8 cellular contexts compared by ENCODE assay signal in genomic region chr11:120211522-120212258, GRCh38. TPM values are rescaled to one million over a fixed set of nuclear protein-coding genes. Genes with fewer than 3 reads are reported as not detected.
DNase-seq lines count a peak whose midpoint lies in the region; ATAC-seq and TF ChIP-seq lines count a peak whose summit lies in the region.

No MANE protein-coding gene starts in this region.

- H3K27me3 Mint-ChIP-seq in chondrocyte (ENCODE audit: low read depth): no peaks in the 10 kb centered on the region
- H3K27me3 Mint-ChIP-seq in naive B cell: peaks cover 8 to 33% (median 27%) of the 10 kb centered on the region in 3 donors

- H2AFZ ChIP-seq in Karpas-422 (ENCODE audit: low read length): no peak overlapping the region

- H3K4me3 ChIP-seq in Karpas-422 (ENCODE audit: low read length): peak overlapping the region; percentile 65; the same call in 1 of the 2 replicates

- H3K9me3 Mint-ChIP-seq in chondrocyte (ENCODE audit: low read depth) (no peaks in the 10 kb centered on the region), naive B cell (no peaks in the 10 kb centered on the region)

- H3K9me2 ChIP-seq in Karpas-422 (replicated peaks; ENCODE audit: insufficient read depth, low read length): no peaks in the 10 kb centered on the region

- no peaks in the 10 kb centered on the region for H3K36me3 Mint-ChIP-seq in chondrocyte (ENCODE audit: low read depth)
- no peaks in the 10 kb centered on the region for H3K36me3 Mint-ChIP-seq in naive B cell

- intact Hi-C loops in sciatic nerve (cut with DNase I): no loop called here

- no peaks in the 10 kb centered on the region for H3K27me3 ChIP-seq in Karpas-422 (ENCODE audit: low read length)

- H3K4me1 ChIP-seq in ES-I3 (ENCODE audit: insufficient read depth, low read length) (peaks cover 18% of the 10 kb centered on the region), Karpas-422 (ENCODE audit: low read length) (peaks cover 8% of the 10 kb centered on the region)

- peak overlapping the region; percentile 51 for H3K27ac Mint-ChIP-seq in chondrocyte (ENCODE audit: unreplicated experiment)
- H3K27ac Mint-ChIP-seq in naive B cell: peak overlapping the region in 4 of 6 donors; percentile 57 to 94 (median 76)

- no peaks in the 10 kb centered on the region for H4K20me1 ChIP-seq in Karpas-422 (ENCODE audit: insufficient read depth, low read depth, low read length)

- TF ChIP-seq CTCF in chondrocyte (IDR thresholded peaks at IDR 0.05): no peak

- H3K27ac ChIP-seq in Karpas-422 (ENCODE audit: low read length): no peak overlapping the region

- H3K4me1 Mint-ChIP-seq in chondrocyte (ENCODE audit: low read depth) (peaks cover 20% of the 10 kb centered on the region), naive B cell (peaks cover 13 to 23% (median 22%) of the 10 kb centered on the region in 3 donors)

- H3K9me3 ChIP-seq in ES-I3 (ENCODE audit: control insufficient read depth, insufficient read depth, low read length) (no peaks in the 10 kb centered on the region), Karpas-422 (ENCODE audit: low read length) (no peaks in the 10 kb centered on the region)

- H3K4me3 Mint-ChIP-seq in chondrocyte (ENCODE audit: unreplicated experiment) (peak overlapping the region; percentile 83), naive B cell (peak overlapping the region; percentile 90 to 96 (median 94))

- no peaks in the 10 kb centered on the region for H3K79me2 ChIP-seq in Karpas-422 (ENCODE audit: low read length)

- H3K36me3 ChIP-seq in ES-I3 (ENCODE audit: insufficient read depth, low read length) (no peaks in the 10 kb centered on the region), Karpas-422 (ENCODE audit: insufficient read depth, low read length) (no peaks in the 10 kb centered on the region)

- ATAC-seq in naive B cell (ENCODE audit: low read depth in 2 of 2) (no peak), sciatic nerve (no peak), GM18858 (IDR thresholded peaks at IDR 0.05; ENCODE audit: unreplicated experiment) (no peak)

- no peak for DNase-seq in Karpas-422
- no peak for DNase-seq in chondrocyte (ENCODE audit: low spot score)
- no peak for DNase-seq in naive B cell
- DNase-seq in sciatic nerve (ENCODE audit: low spot score): no peak
- no peak for DNase-seq in COR-L47 (lab: John Stamatoyannopoulos, UW)
- no peak for DNase-seq in NCI-H510A treated with DMSO at 0.1 percent for 48 hours (lab: John Stamatoyannopoulos, UW)

- H3K9ac ChIP-seq in ES-I3 (ENCODE audit: low read depth, low read length): peak overlapping the region; percentile 56
- peak overlapping the region; percentile 45 for H3K9ac ChIP-seq in Karpas-422 (ENCODE audit: low read length)

- H3K4me2 ChIP-seq in Karpas-422 (ENCODE audit: low read depth, low read length, poor library complexity, severe bottlenecking): peak overlapping the region; percentile 55

RNA-seq across cellular contexts. Expression of gene OAF, which starts 0.9 kb away (rescaled TPM):
- total RNA-seq in Karpas-422 (2014; rRNA removed; shearing (Covaris generic); ENCODE audit: low replicate concordance): 0.30 and 1.4 TPM in 2 replicates
- total RNA-seq in chondrocyte (5.7 to 12.8 TPM (median 6.6 TPM) in 3 replicates), sciatic nerve (183 TPM)
- polyA plus RNA-seq in naive B cell (ENCODE audit: low read depth in 6 of 6): 1 to 10 TPM in 4 of 6 donors, under 1 TPM in 1, not detected in 1; 0.60 to 3.0 (median 1.4) TPM

RNA-seq across cellular contexts. Expression of gene POU2F3, which starts 28.2 kb away (rescaled TPM):
- 0.11 TPM in 1 of 2 replicates, not detected in the other for total RNA-seq in Karpas-422 (2014; rRNA removed; shearing (Covaris generic); ENCODE audit: low replicate concordance)
- total RNA-seq in chondrocyte (not detected in 3 replicates), sciatic nerve (not detected)
- polyA plus RNA-seq in naive B cell (ENCODE audit: low read depth in 6 of 6): not detected

Comparison
In these comparisons a context has a peak if more than half of its experiments do, and no peak if none do; other contexts are left out.
1. RNA of gene OAF, which starts 0.9 kb away (total RNA-seq): 183 TPM in sciatic nerve (single experiment); 5.7 to 12.8 TPM in chondrocyte and 0.30 to 1.4 TPM in Karpas-422; every median in the first group is over 10 times any median in the second.